In genomic region chr10:102454662-102455487, GRCh38 we compare ENCODE assay signal across 11 cellular contexts. TPM values are rescaled to one million over a fixed set of nuclear protein-coding genes. Genes with fewer than 3 reads are reported as not detected.
DNase-seq lines count a peak whose midpoint lies in the region; ATAC-seq and TF ChIP-seq lines count a peak whose summit lies in the region.
"Not testable (repeated sequence)": the region's sequence is repeated elsewhere in the genome, so short reads cannot be mapped to it uniquely, and the experiment has no call there.
"Had no signal": no experiment of that assay in that cellular context is flagged by ENCODE, and none has a peak within 500 bp of the region (broad histone marks: within the 10 kb centered on the region; RNA-seq: fewer than 3 reads in every experiment).

No MANE protein-coding gene starts in this region.

- peaks cover 46% of the 10 kb centered on the region for H3K4me1 ChIP-seq in HUES48 (ENCODE audit: control insufficient read depth, insufficient read depth, low read length)
- H3K4me1 ChIP-seq in neural progenitor cell = peaks cover 30% of the 10 kb centered on the region

- not testable (repeated sequence) for H3K27me3 ChIP-seq in HUES48 (ENCODE audit: control insufficient read depth, insufficient read depth, low read length); neural progenitor cell

- POLR2A ChIA-PET in activated CD8-positive, alpha-beta T cell treated with anti-CD3 and anti-CD28 coated beads for 36 hours (lab: Charles Lee) = not testable (repeated sequence)

- H3F3A ChIP-seq in neural progenitor cell (ENCODE audit: low read depth) = peaks cover 52% of the 10 kb centered on the region

- H3K9me3 ChIP-seq in HUES48 (ENCODE audit: control insufficient read depth, insufficient read depth, low read length); neural progenitor cell (ENCODE audit: low read depth): not testable (repeated sequence)

- H4K20me1 ChIP-seq in neural progenitor cell (ENCODE audit: low read depth) = peaks cover 18% of the 10 kb centered on the region

- intact Hi-C loops in CD14-positive monocyte (cut with micrococcal nuclease); activated CD8-positive, alpha-beta T cell treated with anti-CD3 and anti-CD28 coated beads for 36 hours (cut with micrococcal nuclease): not testable (repeated sequence)

- H3K9me3 Mint-ChIP-seq in CD14-positive monocyte; activated CD8-positive, alpha-beta T cell treated with anti-CD3 and anti-CD28 coated beads for 36 hours; chondrocyte (ENCODE audit: low read depth); neural progenitor cell; type B pancreatic cell: not testable (repeated sequence)

- H3K4me3 Mint-ChIP-seq in CD14-positive monocyte (peak overlapping the region in 1 of 2 donors; percentile 48), neural progenitor cell (peak overlapping the region; percentile 35), type B pancreatic cell (peak overlapping the region; percentile 47)
- not testable (repeated sequence) for H3K4me3 Mint-ChIP-seq in activated CD8-positive, alpha-beta T cell treated with anti-CD3 and anti-CD28 coated beads for 36 hours; chondrocyte (ENCODE audit: unreplicated experiment)

- H3K27ac Mint-ChIP-seq in CD14-positive monocyte (peak overlapping the region; percentile 98 to 100 (median 98)), chondrocyte (ENCODE audit: unreplicated experiment) (peak overlapping the region; percentile 45), type B pancreatic cell (peak overlapping the region; percentile 89)
- peak overlapping the region; percentile 80 for H3K27ac Mint-ChIP-seq in activated CD8-positive, alpha-beta T cell treated with anti-CD3 and anti-CD28 coated beads for 36 hours
- not testable (repeated sequence) for H3K27ac Mint-ChIP-seq in neural progenitor cell

- not testable (repeated sequence) for TF ChIP-seq CTCF in CD14-positive monocyte (IDR thresholded peaks at IDR 0.05); activated CD8-positive, alpha-beta T cell treated with anti-CD3 and anti-CD28 coated beads for 36 hours (IDR thresholded peaks at IDR 0.05); chondrocyte (IDR thresholded peaks at IDR 0.05); neural progenitor cell (IDR thresholded peaks at IDR 0.05); type B pancreatic cell (conservative IDR thresholded peaks at IDR 0.05)

- H3K27me3 Mint-ChIP-seq in CD14-positive monocyte (ENCODE audit: low read depth in 3 of 3); activated CD8-positive, alpha-beta T cell treated with anti-CD3 and anti-CD28 coated beads for 36 hours; chondrocyte (ENCODE audit: low read depth); type B pancreatic cell: not testable (repeated sequence)
- peaks cover 12% of the 10 kb centered on the region for H3K27me3 Mint-ChIP-seq in neural progenitor cell (ENCODE audit: insufficient read depth, low read depth)

- ATAC-seq in activated CD8-positive, alpha-beta T cell treated with anti-CD3 and anti-CD28 coated beads for 36 hours = not testable (repeated sequence)

- not testable (repeated sequence) for H3K36me3 Mint-ChIP-seq in CD14-positive monocyte; chondrocyte (ENCODE audit: low read depth); neural progenitor cell; type B pancreatic cell
- H3K36me3 Mint-ChIP-seq in activated CD8-positive, alpha-beta T cell treated with anti-CD3 and anti-CD28 coated beads for 36 hours (ENCODE audit: low read depth) = peaks cover 37% of the 10 kb centered on the region

- peak overlapping the region; percentile 41 for H3K9ac ChIP-seq in HUES48 (ENCODE audit: low read depth, low read length)
- H3K9ac ChIP-seq in neural progenitor cell = not testable (repeated sequence)

- H3K4me3 ChIP-seq in HUES48 (ENCODE audit: low read depth, low read length) = peak overlapping the region; percentile 28; the same call in 1 of the 2 replicates
- not testable (repeated sequence) for H3K4me3 ChIP-seq in neural progenitor cell

- not testable (repeated sequence) for DNase-seq in CD14-positive monocyte (ENCODE audit: low spot score); activated CD8-positive, alpha-beta T cell treated with anti-CD3 and anti-CD28 coated beads for 36 hours; chondrocyte (ENCODE audit: low spot score); neural progenitor cell (ENCODE audit: low spot score); type B pancreatic cell (ENCODE audit: extremely low spot score, unreplicated experiment)
- DNase-seq in NCI-H82 treated with DMSO at 0.1 percent for 48 hours (lab: John Stamatoyannopoulos, UW; ENCODE audit: unreplicated experiment) (peak; percentile 39), islet precursor cell (peak; percentile 63)

- H3K4me2 ChIP-seq in neural progenitor cell = peak overlapping the region; percentile 66

- H3K27ac ChIP-seq in HUES48 (ENCODE audit: low read depth, low read length) = peak overlapping the region; percentile 84
- not testable (repeated sequence) for H3K27ac ChIP-seq in neural progenitor cell

- CTCF ChIA-PET in activated CD8-positive, alpha-beta T cell treated with anti-CD3 and anti-CD28 coated beads for 36 hours (lab: Charles Lee) = not testable (repeated sequence)

- not testable (repeated sequence) for H3K79me2 ChIP-seq in neural progenitor cell (ENCODE audit: low read depth)

- H3K4me1 Mint-ChIP-seq in CD14-positive monocyte (peaks cover 66% of the 10 kb centered on the region), chondrocyte (ENCODE audit: low read depth) (peaks cover 23% of the 10 kb centered on the region), neural progenitor cell (peaks cover 25% of the 10 kb centered on the region)
- H3K4me1 Mint-ChIP-seq in activated CD8-positive, alpha-beta T cell treated with anti-CD3 and anti-CD28 coated beads for 36 hours (ENCODE audit: low read depth) = peaks cover 18% of the 10 kb centered on the region
- not testable (repeated sequence) for H3K4me1 Mint-ChIP-seq in type B pancreatic cell (ENCODE audit: unreplicated experiment)

- H2AFZ ChIP-seq in neural progenitor cell (replicated peaks) = not testable (repeated sequence)

- peaks cover 25% of the 10 kb centered on the region for H3K36me3 ChIP-seq in HUES48 (ENCODE audit: control insufficient read depth, insufficient read depth, low read length)
- not testable (repeated sequence) for H3K36me3 ChIP-seq in neural progenitor cell

RNA-seq across cellular contexts. Expression of gene C10orf95, which starts 3.5 kb away (rescaled TPM):
- polyA plus RNA-seq in CD14-positive monocyte = not detected
- under 1 TPM; 0.20 to 0.36 TPM for total RNA-seq in activated CD8-positive, alpha-beta T cell treated with anti-CD3 and anti-CD28 coated beads for 36 hours
- total RNA-seq in chondrocyte = not detected in 3 replicates
- total RNA-seq in neural progenitor cell (ENCODE audit: low replicate concordance) = not detected in 2 replicates
- 0.75 and 2.3 TPM in 2 replicates for total RNA-seq in type B pancreatic cell (ENCODE audit: low replicate concordance)
- total RNA-seq: aorta, H4, left ventricle myocardium superior had no signal

RNA-seq across cellular contexts. Expression of gene CUEDC2, which starts 22.5 kb away (rescaled TPM):
- polyA plus RNA-seq in CD14-positive monocyte = 10 to 100 TPM; 58.5 to 70.2 TPM
- 10 to 100 TPM; 71.8 to 76.4 TPM for total RNA-seq in activated CD8-positive, alpha-beta T cell treated with anti-CD3 and anti-CD28 coated beads for 36 hours
- total RNA-seq in chondrocyte (55.1 to 64.3 TPM (median 57.7 TPM) in 3 replicates), neural progenitor cell (ENCODE audit: low replicate concordance) (64.0 and 97.4 TPM in 2 replicates), type B pancreatic cell (ENCODE audit: low replicate concordance) (44.5 and 86.1 TPM in 2 replicates)

RNA-seq across cellular contexts. Expression of gene FBXL15, which starts 34.2 kb away (rescaled TPM):
- polyA plus RNA-seq in CD14-positive monocyte = 10 to 100 TPM; 25.5 to 36.3 TPM
- total RNA-seq in activated CD8-positive, alpha-beta T cell treated with anti-CD3 and anti-CD28 coated beads for 36 hours = 10 to 100 TPM; 14.1 to 15.7 TPM
- 8.8 to 10.1 TPM (median 9.0 TPM) in 3 replicates for total RNA-seq in chondrocyte
- total RNA-seq in neural progenitor cell (ENCODE audit: low replicate concordance) = 4.4 and 12.2 TPM in 2 replicates
- total RNA-seq in type B pancreatic cell (ENCODE audit: low replicate concordance) = 14.8 and 19.0 TPM in 2 replicates

RNA-seq across cellular contexts. Expression of gene PSD, which starts 36.3 kb away (rescaled TPM):
- polyA plus RNA-seq in CD14-positive monocyte = 1 to 10 TPM; 1.1 to 1.5 TPM
- 10 to 100 TPM in 1 of 2 experiments, 1 to 10 TPM in 1; 9.3 to 10.4 TPM for total RNA-seq in activated CD8-positive, alpha-beta T cell treated with anti-CD3 and anti-CD28 coated beads for 36 hours
- 3.0 to 4.0 TPM (median 4.0 TPM) in 3 replicates for total RNA-seq in chondrocyte
- 0.09 and 2.8 TPM in 2 replicates for total RNA-seq in neural progenitor cell (ENCODE audit: low replicate concordance)
- 7.8 and 9.3 TPM in 2 replicates for total RNA-seq in type B pancreatic cell (ENCODE audit: low replicate concordance)

RNA-seq across cellular contexts. Expression of gene ACTR1A, which starts 47.6 kb away (rescaled TPM):
- 10 to 100 TPM; 79.0 to 79.4 TPM for polyA plus RNA-seq in CD14-positive monocyte
- total RNA-seq in activated CD8-positive, alpha-beta T cell treated with anti-CD3 and anti-CD28 coated beads for 36 hours = 10 to 100 TPM; 47.1 to 51.3 TPM
- 128 to 137 TPM (median 128 TPM) in 3 replicates for total RNA-seq in chondrocyte
- 86.9 and 133 TPM in 2 replicates for total RNA-seq in neural progenitor cell (ENCODE audit: low replicate concordance)
- 73.1 and 95.4 TPM in 2 replicates for total RNA-seq in type B pancreatic cell (ENCODE audit: low replicate concordance)
